ENCODE assay signal across 8 cellular contexts in the genomic region with DNA sequence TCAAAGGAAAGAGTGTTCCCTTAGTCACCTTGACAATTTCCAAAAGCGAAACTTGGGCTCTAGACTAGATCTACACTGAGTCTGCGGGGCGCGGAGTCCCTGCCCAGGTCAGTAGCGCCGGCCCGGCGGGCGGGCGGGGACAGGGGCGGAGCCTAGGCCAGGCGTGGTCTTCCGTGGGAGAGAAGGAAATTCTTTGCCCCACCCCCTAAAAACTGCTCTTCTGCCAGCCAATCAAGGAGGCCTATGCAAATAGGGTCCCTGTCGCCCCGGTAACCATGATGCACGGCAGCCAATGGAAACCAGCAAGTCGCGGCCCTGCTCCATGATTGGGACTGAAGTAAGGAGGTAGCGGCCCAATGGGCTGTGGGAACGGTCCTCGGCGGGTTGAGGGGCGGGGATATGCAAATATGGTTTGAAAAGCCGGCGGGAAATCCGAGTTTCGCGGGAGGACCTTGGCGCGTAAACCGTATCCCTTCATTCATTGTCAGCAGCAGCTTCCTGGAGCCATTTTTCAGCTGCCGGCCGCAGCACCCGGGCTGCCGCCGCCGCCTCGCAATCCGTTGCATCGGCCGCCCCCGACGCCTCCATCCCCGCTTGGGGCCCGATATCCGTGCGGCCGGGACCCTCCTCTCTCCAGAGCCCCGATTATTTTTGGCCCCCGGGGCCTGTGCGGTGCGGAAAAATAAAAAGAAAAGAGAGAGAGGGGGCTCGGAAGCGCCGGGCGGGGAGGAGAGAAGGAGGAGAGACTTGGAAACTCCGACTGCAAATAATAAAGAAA. TPM values are rescaled to one million over a fixed set of nuclear protein-coding genes. Genes with fewer than 3 reads are reported as not detected.
DNase-seq lines count a peak whose midpoint lies in the region; TF ChIP-seq lines count a peak whose summit lies in the region.

TSS of gene E2F3 (plus strand) at position 477 of the 778 bp plus-strand sequence. CDS start 354 bp downstream, outside the sequence.

- no peak within 1 kb of the TSS for H2BK20ac ChIP-seq in H9 (ENCODE audit: low read depth, low read length, poor library complexity, severe bottlenecking)

- H3K27ac ChIP-seq in H9 (ENCODE audit: insufficient read length, low read depth, low read length), result no peak within 1 kb of the TSS

- peak within 1 kb of the TSS; percentile 1; the same call in 1 of the 2 replicates for H2BK15ac ChIP-seq in H9 (ENCODE audit: low read depth, low read length)

- peaks cover 7% of the 10 kb centered on the region for H3K36me3 ChIP-seq in MG63

- H3K23me2 ChIP-seq in H9 (ENCODE audit: insufficient read length, low read depth, low read length, poor library complexity, severe bottlenecking), result peaks cover 12% of the 10 kb centered on the region

- peak within 1 kb of the TSS; percentile 79 for H3K4me3 ChIP-seq in MG63
- H3K4me3 ChIP-seq in fibroblast of the aortic adventitia (ENCODE audit: low read depth, low read length), result peak within 1 kb of the TSS; percentile 78

- peak within 1 kb of the TSS; percentile 94 for H3K18ac ChIP-seq in H9 (ENCODE audit: insufficient read length, low read depth, low read length)

- H3K23ac ChIP-seq in H9 (ENCODE audit: insufficient read length, low read depth, low read length), result no peak within 1 kb of the TSS

- no peaks in the 10 kb centered on the region for H3K4me1 ChIP-seq in H9 (ENCODE audit: insufficient read depth, low read length)

- H3K27me3 Mint-ChIP-seq in H9 (ENCODE audit: low read depth) (peaks cover 9% of the 10 kb centered on the region), nephron (ENCODE audit: low read depth) (no peaks in the 10 kb centered on the region)
- H3K27me3 Mint-ChIP-seq in stimulated activated naive CD8-positive, alpha-beta T cell treated with anti-CD3 and anti-CD28 coated beads, Interleukin-15, Interleukin-2, amounts not matched to agents 100 ng/mL and 50 ng/mL, for 24 hours, result no peaks in the 10 kb centered on the region

- no peak within 1 kb of the TSS for H3T11ph ChIP-seq in H9 (ENCODE audit: low read length)

- peak within 1 kb of the TSS; percentile 91 for H3K4me2 ChIP-seq in H9 (ENCODE audit: insufficient read depth, insufficient read length, low read length)

- no peak within 1 kb of the TSS for H3K56ac ChIP-seq in H9 (ENCODE audit: insufficient read length, low read depth, low read length)

- H3K4me3 Mint-ChIP-seq in H9 (peak within 1 kb of the TSS; percentile 92 to 100), nephron (peak within 1 kb of the TSS; percentile 82 to 90 (median 86))
- H3K4me3 Mint-ChIP-seq in stimulated activated naive CD8-positive, alpha-beta T cell treated with anti-CD3 and anti-CD28 coated beads, Interleukin-15, Interleukin-2, amounts not matched to agents 100 ng/mL and 50 ng/mL, for 24 hours, result peak within 1 kb of the TSS; percentile 94

- H4K20me1 ChIP-seq in H9 (ENCODE audit: control insufficient read depth, insufficient read depth, insufficient read length), result no peaks in the 10 kb centered on the region

- peaks cover 17% of the 10 kb centered on the region; the same call in 1 of the 2 replicates for H3K79me2 ChIP-seq in H9 (ENCODE audit: insufficient read depth, low read length)

- no CpG with 5 or more reads among the region's 57 CpGs for WGBS in H9 (ENCODE audit: extremely low coverage, insufficient read length, low lambda C conversion rate)

- H3K27ac Mint-ChIP-seq in H9, result peak within 1 kb of the TSS; percentile 98 to 99 (median 98)
- peak within 1 kb of the TSS; percentile 73 to 96 (median 88) for H3K27ac Mint-ChIP-seq in nephron
- peak within 1 kb of the TSS; percentile 95 for H3K27ac Mint-ChIP-seq in stimulated activated naive CD8-positive, alpha-beta T cell treated with anti-CD3 and anti-CD28 coated beads, Interleukin-15, Interleukin-2, amounts not matched to agents 100 ng/mL and 50 ng/mL, for 24 hours

- peak within 1 kb of the TSS; percentile 60; the same call in 1 of the 2 replicates for H3K4ac ChIP-seq in H9 (ENCODE audit: low read depth, low read length)

- H3K27me3 ChIP-seq in H9 (ENCODE audit: insufficient read depth, low read length), result no peaks in the 10 kb centered on the region
- no peaks in the 10 kb centered on the region for H3K27me3 ChIP-seq in MG63

- H4K5ac ChIP-seq in H9 (ENCODE audit: insufficient read length, low read depth, low read length), result no peak within 1 kb of the TSS

- peak within 1 kb of the TSS; percentile 98 for H3K14ac ChIP-seq in H9 (ENCODE audit: insufficient read depth, low read length)

- H4K91ac ChIP-seq in H9 (ENCODE audit: insufficient read length, low read depth, low read length), result peak within 1 kb of the TSS; percentile 71

- H3K9ac ChIP-seq in H9 (ENCODE audit: extremely low read depth, insufficient read length, low read length), result peak within 1 kb of the TSS; percentile 96

- H3K9me3 ChIP-seq in H9 (ENCODE audit: control insufficient read depth, low read depth, low read length) (no peaks in the 10 kb centered on the region), MG63 (no peaks in the 10 kb centered on the region)

- DNase-seq in ELR (ENCODE audit: low read depth) (peak; percentile 100), H9 (peak; percentile 100), MG63 (peak; percentile 99), SHP77 treated with DMSO at 0.1 percent for 48 hours (lab: John Stamatoyannopoulos, UW) (peak; percentile 98), fibroblast of the aortic adventitia (ENCODE audit: low read depth) (peak; percentile 100)
- DNase-seq in activated effector memory CD4-positive, alpha-beta T cell treated with anti-CD3 and anti-CD28 coated beads, Interleukin-2, amount 50 U/mL, for 16 hours, result peak; percentile 99

- H2AK5ac ChIP-seq in H9 (ENCODE audit: insufficient read length, low read length), result no peak within 1 kb of the TSS

- TF ChIP-seq CTCF in H9 (conservative IDR thresholded peaks at IDR 0.05) (no peak), fibroblast of the aortic adventitia (IDR thresholded peaks at IDR 0.05; ENCODE audit: insufficient read depth, low read length) (no peak), nephron (IDR thresholded peaks at IDR 0.05; ENCODE audit: unreplicated experiment in 3 of 3) (no peak)

- H3K36me3 Mint-ChIP-seq in H9 (ENCODE audit: insufficient read depth in 1 of 3, low read depth in 3 of 3) (peaks cover 9 to 13% (median 12%) of the 10 kb centered on the region in 3 experiments), nephron (ENCODE audit: low read depth) (peaks cover 5% of the 10 kb centered on the region)
- peaks cover 16% of the 10 kb centered on the region for H3K36me3 Mint-ChIP-seq in stimulated activated naive CD8-positive, alpha-beta T cell treated with anti-CD3 and anti-CD28 coated beads, Interleukin-15, Interleukin-2, amounts not matched to agents 100 ng/mL and 50 ng/mL, for 24 hours (ENCODE audit: low read depth)

- H2BK120ac ChIP-seq in H9 (ENCODE audit: low read depth, low read length, poor library complexity, severe bottlenecking), result peak within 1 kb of the TSS; percentile 62

- H2AFZ ChIP-seq in H9 (ENCODE audit: low read length), result peak within 1 kb of the TSS; percentile 10

- no peak within 1 kb of the TSS for H2BK12ac ChIP-seq in H9 (ENCODE audit: insufficient read length, low read depth, low read length)

- no peaks in the 10 kb centered on the region for H3K9me3 Mint-ChIP-seq in H9
- no peaks in the 10 kb centered on the region for H3K9me3 Mint-ChIP-seq in nephron
- H3K9me3 Mint-ChIP-seq in stimulated activated naive CD8-positive, alpha-beta T cell treated with anti-CD3 and anti-CD28 coated beads, Interleukin-15, Interleukin-2, amounts not matched to agents 100 ng/mL and 50 ng/mL, for 24 hours, result no peaks in the 10 kb centered on the region

- H3K4me1 Mint-ChIP-seq in H9 (peaks cover 14 to 19% of the 10 kb centered on the region in 2 experiments), nephron (peaks cover 20% of the 10 kb centered on the region)
- H3K4me1 Mint-ChIP-seq in stimulated activated naive CD8-positive, alpha-beta T cell treated with anti-CD3 and anti-CD28 coated beads, Interleukin-15, Interleukin-2, amounts not matched to agents 100 ng/mL and 50 ng/mL, for 24 hours (ENCODE audit: low read depth), result peaks cover 40% of the 10 kb centered on the region

- H2BK5ac ChIP-seq in H9 (ENCODE audit: insufficient read length, low read length), result peak within 1 kb of the TSS; percentile 67

- H4K8ac ChIP-seq in H9 (replicated peaks; ENCODE audit: insufficient read length, low read depth, low read length), result no peak within 1 kb of the TSS

- H3K79me1 ChIP-seq in H9 (ENCODE audit: insufficient read depth, low read depth, low read length, poor library complexity, severe bottlenecking), result peaks cover under 1% of the 10 kb centered on the region

RNA-seq across cellular contexts. Expression of gene E2F3, which starts in this region (rescaled TPM):
- total RNA-seq in H9 (2021), result 34.7 and 35.7 TPM in 2 replicates
- 9.3 and 10.2 TPM in 2 replicates for total RNA-seq in MG63 (2014; rRNA removed; shearing (Covaris generic); ENCODE audit: low replicate concordance)
- 5.0 and 7.4 TPM in 2 replicates for total RNA-seq in fibroblast of the aortic adventitia (ENCODE audit: low replicate concordance)
